ENCODE assay signal across 1 cellular context in genomic region chr5:141320225-141321169, GRCh38.
TF ChIP-seq lines count a peak whose summit lies in the region.

Gene TAF7, minus strand, starts transcription at chr5:141320784. Its CDS starts 740 bp downstream, at chr5:141320044.

TF ChIP-seq in GM12878, 131 proteins besides CTCF, POLR2A, EP300 and RAD21 (continued from another document and continues in another):
- no peak for TF ChIP-seq CUX1 (IDR thresholded peaks at IDR 0.05; ENCODE audit: insufficient replicate concordance, low read depth, low read length)
- peak; percentile 98 for TF ChIP-seq YY1 (IDR thresholded peaks at IDR 0.05; ENCODE audit: low read depth, low read length)
- TF ChIP-seq KLF5 (IDR thresholded peaks at IDR 0.05; ENCODE audit: partially characterized antibody) = peak; percentile 40
- TF ChIP-seq ZBED1 (IDR thresholded peaks at IDR 0.05; ENCODE audit: borderline replicate concordance) = 0 out of 2 replicates have a peak, but pooled peaks have one; percentile 12
- peak; percentile 92 for TF ChIP-seq ELK1 (IDR thresholded peaks at IDR 0.05; ENCODE audit: low read depth, low read length)
- peak in 1 of 2 experiments; percentile 39; a peak in 1 of 4 replicates for TF ChIP-seq SRF (IDR thresholded peaks at IDR 0.05; ENCODE audit: low read depth in 2 of 2, low read length in 2 of 2)
- peak; percentile 69 for TF ChIP-seq SMAD1 (IDR thresholded peaks at IDR 0.05; ENCODE audit: low read depth, partially characterized antibody)
- TF ChIP-seq LARP7 (IDR thresholded peaks at IDR 0.05) = 0 out of 2 replicates have a peak, but pooled peaks have one; percentile 41
- TF ChIP-seq SMAD5 (IDR thresholded peaks at IDR 0.05; ENCODE audit: low read depth) = peak; percentile 88
- TF ChIP-seq CREM (IDR thresholded peaks at IDR 0.05; ENCODE audit: low read depth) = peak; percentile 81
- no peak for TF ChIP-seq RB1 (IDR thresholded peaks at IDR 0.05; ENCODE audit: borderline replicate concordance)
- peak; percentile 44; the same call in 1 of the 2 replicates for TF ChIP-seq EED (IDR thresholded peaks at IDR 0.05; ENCODE audit: low read depth)
- no peak for TF ChIP-seq NFXL1 (IDR thresholded peaks at IDR 0.05; ENCODE audit: borderline replicate concordance)
- TF ChIP-seq E4F1 (IDR thresholded peaks at IDR 0.05; ENCODE audit: borderline replicate concordance, partially characterized antibody) = peak; percentile 61
- TF ChIP-seq NR2F1 (conservative IDR thresholded peaks at IDR 0.05) = 0 out of 2 replicates have a peak, but pooled peaks have one; percentile 28
- peak; percentile 66 for TF ChIP-seq ZBTB40 (IDR thresholded peaks at IDR 0.05; ENCODE audit: borderline replicate concordance)
- TF ChIP-seq CREB1 (IDR thresholded peaks at IDR 0.05; ENCODE audit: low read depth) = peak; percentile 87
- peak; percentile 93 for TF ChIP-seq SPI1 (IDR thresholded peaks at IDR 0.05; ENCODE audit: borderline replicate concordance, insufficient read depth, low read depth, low read length)
- TF ChIP-seq HCFC1 (IDR thresholded peaks at IDR 0.05; ENCODE audit: low read length) = peak; percentile 21; the same call in 1 of the 2 replicates
- 0 out of 2 replicates have a peak, but pooled peaks have one; percentile 6 for TF ChIP-seq MEF2A (IDR thresholded peaks at IDR 0.05; ENCODE audit: insufficient read depth, low read depth, low read length)
- TF ChIP-seq TAF1 (IDR thresholded peaks at IDR 0.05; ENCODE audit: borderline replicate concordance, low read depth, low read length) = peak; percentile 92
- 0 out of 2 replicates have a peak, but pooled peaks have one; percentile 4 for TF ChIP-seq IRF4 (IDR thresholded peaks at IDR 0.05; ENCODE audit: low read depth, low read length)
- peak; percentile 57; the same call in 1 of the 2 replicates for TF ChIP-seq NBN (IDR thresholded peaks at IDR 0.05)
- TF ChIP-seq SP1 (IDR thresholded peaks at IDR 0.05; ENCODE audit: low read depth, low read length) = peak; percentile 55
- TF ChIP-seq ATF7 (IDR thresholded peaks at IDR 0.05; ENCODE audit: low read depth) = 0 out of 2 replicates have a peak, but pooled peaks have one; percentile 15
- TF ChIP-seq CBFB (IDR thresholded peaks at IDR 0.05; ENCODE audit: low read depth) = peak; percentile 74; the same call in 1 of the 2 replicates
- TF ChIP-seq RELA (IDR thresholded peaks at IDR 0.05; ENCODE audit: borderline replicate concordance, partially characterized antibody) = peak; percentile 36
- TF ChIP-seq PBX3 (IDR thresholded peaks at IDR 0.05; ENCODE audit: insufficient replicate concordance, low read depth, low read length) = peak; percentile 97
- no peak for TF ChIP-seq MEF2B (IDR thresholded peaks at IDR 0.05; ENCODE audit: partially characterized antibody, poor library complexity, severe bottlenecking)
- TF ChIP-seq DPF2 (IDR thresholded peaks at IDR 0.05) = peak; percentile 96
- TF ChIP-seq MXI1 (IDR thresholded peaks at IDR 0.05; ENCODE audit: low read depth, low read length) = peak; percentile 53
- TF ChIP-seq SMC3 (IDR thresholded peaks at IDR 0.05; ENCODE audit: borderline replicate concordance, low read length) = peak; percentile 20; the same call in 1 of the 2 replicates
- peak; percentile 68; the same call in 1 of the 2 replicates for TF ChIP-seq ZNF207 (IDR thresholded peaks at IDR 0.05; ENCODE audit: borderline replicate concordance)
- peak; percentile 64 for TF ChIP-seq GATAD2B (conservative IDR thresholded peaks at IDR 0.05; ENCODE audit: low read depth)
- TF ChIP-seq BCLAF1 (IDR thresholded peaks at IDR 0.05) = no peak
- TF ChIP-seq PML (IDR thresholded peaks at IDR 0.05; ENCODE audit: low read length) = peak; percentile 97
- no peak for TF ChIP-seq ZSCAN29 (IDR thresholded peaks at IDR 0.05)
- peak; percentile 2; the same call in 1 of the 2 replicates for TF ChIP-seq MTA3 (IDR thresholded peaks at IDR 0.05; ENCODE audit: borderline replicate concordance, low read length)
- 0 out of 2 replicates have a peak, but pooled peaks have one; percentile 50 for TF ChIP-seq TCF12 (IDR thresholded peaks at IDR 0.05; ENCODE audit: low read depth, low read length)
